In genomic region chr6:133891814-133892443, GRCh38 we compare ENCODE assay signal across 8 cellular contexts. TPM values are rescaled to one million over a fixed set of nuclear protein-coding genes. Genes with fewer than 3 reads are reported as not detected.
DNase-seq lines count a peak whose midpoint lies in the region; ATAC-seq and TF ChIP-seq lines count a peak whose summit lies in the region.

No MANE protein-coding gene starts in this region.

- H3K4me1 ChIP-seq in cardiac muscle cell (ENCODE audit: low read depth) (peaks cover 11% of the 10 kb centered on the region), muscle layer of colon (ENCODE audit: insufficient read depth, low read length) (peaks cover 25% of the 10 kb centered on the region), urinary bladder (ENCODE audit: insufficient read depth) (no peaks in the 10 kb centered on the region)

- no peak for TF ChIP-seq CTCF in cardiac muscle cell (IDR thresholded peaks at IDR 0.05; ENCODE audit: low read depth, low read length)
- TF ChIP-seq CTCF in choroid plexus epithelial cell (conservative IDR thresholded peaks at IDR 0.05; ENCODE audit: low read depth, low read length): no peak

- no peak overlapping the region for H3K27ac ChIP-seq in cardiac muscle cell
- H3K27ac ChIP-seq in muscle layer of colon (ENCODE audit: low read depth, low read length): no peak overlapping the region
- H3K27ac ChIP-seq in urinary bladder (ENCODE audit: low read depth): peak overlapping the region; percentile 80

- no peak overlapping the region for H3K9ac ChIP-seq in muscle layer of colon (ENCODE audit: low read length)

- under 1% methylated on average over 14 of the region's 14 CpGs for WGBS in urinary bladder

- no peak for ATAC-seq in Right ventricle myocardium inferior

- H3K36me3 ChIP-seq in cardiac muscle cell (no peaks in the 10 kb centered on the region), muscle layer of colon (ENCODE audit: insufficient read depth, low read length) (no peaks in the 10 kb centered on the region), urinary bladder (ENCODE audit: insufficient read depth) (no peaks in the 10 kb centered on the region)

- no peaks in the 10 kb centered on the region for H3K9me3 ChIP-seq in cardiac muscle cell (ENCODE audit: low read depth)
- H3K9me3 ChIP-seq in muscle layer of colon (ENCODE audit: low read length): no peaks in the 10 kb centered on the region

- H3K27me3 ChIP-seq in cardiac muscle cell (peaks cover 99% of the 10 kb centered on the region), muscle layer of colon (ENCODE audit: control insufficient read depth in 1 of 2, insufficient read depth in 2 of 2, low read length in 2 of 2) (peaks cover 48 to 74% of the 10 kb centered on the region in 2 donors)

- DNase-seq in cardiac muscle cell (ENCODE audit: low read depth in 1 of 2, low spot score in 1 of 2) (no peak), Right ventricle myocardium inferior (ENCODE audit: missing footprints) (no peak), choroid plexus epithelial cell (ENCODE audit: low read depth) (no peak), SKM-1 (lab: John Stamatoyannopoulos, UW; ENCODE audit: unreplicated experiment) (no peak), HPDE6-E6E7 (ENCODE audit: extremely low spot score) (no peak)
- no peak for DNase-seq in activated CD4-positive, alpha-beta T cell treated with anti-CD3 and anti-CD28 coated beads, Interleukin-2, amount 50 U/mL, for 48 hours

- intact Hi-C loops in Right ventricle myocardium inferior (cut with DNase I): loop anchor here (5.0 kb wide), 1 partner anchor 125 kb away; no protein-coding TSS in a partner anchor

- H3K4me3 ChIP-seq in cardiac muscle cell (peak overlapping the region; percentile 7), choroid plexus epithelial cell (ENCODE audit: low read depth, low read length) (peak overlapping the region; percentile 67), muscle layer of colon (ENCODE audit: low read depth in 1 of 2, low read length in 2 of 2) (peak overlapping the region; percentile 31 to 75), urinary bladder (ENCODE audit: low read depth, low read length) (peak overlapping the region; percentile 75)

RNA-seq across cellular contexts. Expression of gene TCF21, which starts 3.0 kb away (rescaled TPM):
- total RNA-seq in cardiac muscle cell (3.7 and 4.9 TPM in 2 replicates), Right ventricle myocardium inferior (5.2 TPM), urinary bladder (25.3 TPM)
- polyA plus RNA-seq in cardiac muscle cell (1.8 and 4.0 TPM in 2 replicates), urinary bladder (25.6 TPM)

Comparison
In these comparisons a context has a peak if more than half of its experiments do, and no peak if none do; other contexts are left out.
1. H3K4me3 ChIP-seq: peak in every context shown above with its lines; median percentile 75 in urinary bladder; 67 in choroid plexus epithelial cell; 53 in muscle layer of colon; 7 in cardiac muscle cell.